1 cellular context compared by ENCODE assay signal in the genomic region with DNA sequence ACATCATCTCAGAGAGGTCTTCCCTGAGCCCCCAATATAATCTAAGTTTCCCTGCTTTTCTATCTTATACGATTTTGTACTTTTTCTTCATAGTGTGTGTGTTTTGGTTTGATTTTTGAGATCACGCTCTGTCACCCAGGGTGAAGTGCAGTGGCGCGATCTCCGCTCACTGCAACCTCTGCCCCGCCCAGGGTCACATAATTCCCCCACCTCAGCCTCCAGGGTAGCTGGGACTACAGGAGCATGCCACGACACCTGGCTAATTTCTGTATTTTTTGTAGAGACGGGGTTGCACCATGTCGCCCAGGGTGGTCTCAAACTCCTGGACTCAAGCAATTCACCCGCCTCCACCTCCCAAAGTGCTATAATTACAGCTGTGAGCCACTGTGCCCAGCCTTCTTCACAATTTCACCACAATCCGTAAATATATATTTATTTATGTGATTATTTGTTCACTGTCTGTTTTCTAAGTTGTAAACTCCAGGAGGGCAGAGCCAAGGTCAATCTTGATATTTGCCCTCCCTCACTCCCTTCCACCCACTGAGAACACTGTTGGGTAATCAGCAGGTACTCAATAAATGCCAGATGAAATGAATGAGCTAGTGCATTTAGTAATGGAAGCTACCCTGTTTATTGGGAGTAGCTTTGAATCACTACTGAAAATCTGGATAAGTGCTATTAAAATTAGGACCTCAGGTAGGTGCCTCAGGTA.
TF ChIP-seq lines count a peak whose summit lies in the region.

No MANE protein-coding gene starts in this region.

TF ChIP-seq in HCT116, 20 proteins besides CTCF, POLR2A, EP300 and RAD21:
- TF ChIP-seq YY1 (IDR thresholded peaks at IDR 0.05; ENCODE audit: extremely low read depth, insufficient replicate concordance, low read depth, low read length) (no peak), FOSL1 (IDR thresholded peaks at IDR 0.05; ENCODE audit: low read depth) (no peak), JUND (IDR thresholded peaks at IDR 0.05) (no peak), CEBPB (IDR thresholded peaks at IDR 0.05; ENCODE audit: low read depth) (no peak), TCF7L2 (IDR thresholded peaks at IDR 0.05; ENCODE audit: borderline replicate concordance, extremely low read depth, insufficient read depth, insufficient read length) (no peak), EZH2phosphoT487 (IDR thresholded peaks at IDR 0.05; ENCODE audit: borderline replicate concordance) (no peak), ZFX (IDR thresholded peaks at IDR 0.05) (no peak), SP1 (IDR thresholded peaks at IDR 0.05; ENCODE audit: low read depth) (no peak), ZBTB33 (IDR thresholded peaks at IDR 0.05; ENCODE audit: extremely low read depth, insufficient replicate concordance, low read length) (no peak), ATF3 (IDR thresholded peaks at IDR 0.05) (no peak), REST (IDR thresholded peaks at IDR 0.05; ENCODE audit: low read depth) (no peak)
TF ChIP-seq in HCT116: peak in this region for 0.
